In genomic region chr4:185797018-185797417, GRCh38 we compare ENCODE assay signal across 21 cellular contexts. TPM values are rescaled to one million over a fixed set of nuclear protein-coding genes. Genes with fewer than 3 reads are reported as not detected.
DNase-seq lines count a peak whose midpoint lies in the region; ATAC-seq and TF ChIP-seq lines count a peak whose summit lies in the region.
"Had no signal": no experiment of that assay in that cellular context is flagged by ENCODE, and none has a peak within 500 bp of the region (broad histone marks: within the 10 kb centered on the region; RNA-seq: fewer than 3 reads in every experiment).

No MANE protein-coding gene starts in this region.

- TF ChIP-seq EP300 in esophagus muscularis mucosa (IDR thresholded peaks at IDR 0.05), result no peak

- TF ChIP-seq CTCF in esophagus muscularis mucosa (IDR thresholded peaks at IDR 0.05), result no peak
- no peak for TF ChIP-seq CTCF in thyroid gland (IDR thresholded peaks at IDR 0.05)

- H3K27me3 ChIP-seq in GM23248 (replicated peaks; ENCODE audit: insufficient read depth) (peaks cover 13% of the 10 kb centered on the region; the same call in 1 of the 2 replicates), esophagus muscularis mucosa (no peaks in the 10 kb centered on the region), thyroid gland (no peaks in the 10 kb centered on the region)
- H3K27me3 ChIP-seq: SJCRH30 had no signal

- no peak overlapping the region; the same call in 1 of the 2 replicates for H2AFZ ChIP-seq in GM23248
- H2AFZ ChIP-seq: PC-9 had no signal

- DNase-seq in GM23248 (peak; percentile 13), esophagus muscularis mucosa (ENCODE audit: extremely low spot score) (peak; percentile 74), left ventricle myocardium superior (no peak), thyroid gland (no peak), NCI-H2227 treated with DMSO at 0.1 percent for 48 hours (lab: John Stamatoyannopoulos, UW) (no peak), activated T-cell treated with anti-CD3 and anti-CD28 coated beads for 4 hours (no peak)
- DNase-seq: AML-193, GF-D8, GOT3, KBM-7, NCI-H1417 treated with DMSO at 0.1 percent for 48 hours, NCI-H187 treated with DMSO at 0.1 percent for 48 hours, NCI-H345, NCI-H524 treated with DMSO at 0.1 percent for 48 hours, PC-9, SJCRH30 had no signal

- intact Hi-C loops in esophagus muscularis mucosa (cut with DNase I) (no loop called here), left ventricle myocardium superior (cut with micrococcal nuclease) (no loop called here), thyroid gland (cut with DNase I) (no loop called here)

- ATAC-seq in left ventricle myocardium superior (peak; percentile 73), HG02759 (IDR thresholded peaks at IDR 0.05; ENCODE audit: unreplicated experiment) (no peak)
- ATAC-seq: GM12878 had no signal

- H3K36me3 ChIP-seq in GM23248 (ENCODE audit: low read depth) (no peaks in the 10 kb centered on the region), esophagus muscularis mucosa (peaks cover 0 to 4% (median 0%) of the 10 kb centered on the region in 4 donors), thyroid gland (no peaks in the 10 kb centered on the region)
- H3K36me3 ChIP-seq: SJCRH30 had no signal

- no peaks in the 10 kb centered on the region for H4K20me1 ChIP-seq in GM23248 (ENCODE audit: insufficient read depth)

- peaks cover 5% of the 10 kb centered on the region; the same call in 1 of the 2 replicates for H3F3A ChIP-seq in GM23248 (ENCODE audit: insufficient read depth)

- no peaks in the 10 kb centered on the region for H3K9me2 ChIP-seq in GM23248 (ENCODE audit: insufficient read depth)

- TF ChIP-seq POLR2A in esophagus muscularis mucosa (IDR thresholded peaks at IDR 0.05; ENCODE audit: low read depth) (no peak), thyroid gland (IDR thresholded peaks at IDR 0.05) (no peak)

- H3K9me3 ChIP-seq in GM23248 (ENCODE audit: low read depth) (no peaks in the 10 kb centered on the region), esophagus muscularis mucosa (no peaks in the 10 kb centered on the region), thyroid gland (no peaks in the 10 kb centered on the region)
- H3K9me3 ChIP-seq: SJCRH30 had no signal

- H3K4me1 ChIP-seq in GM23248 (ENCODE audit: insufficient read depth) (peaks cover 11% of the 10 kb centered on the region), esophagus muscularis mucosa (peaks cover 30 to 48% (median 38%) of the 10 kb centered on the region in 4 donors), thyroid gland (peaks cover 58 to 63% of the 10 kb centered on the region in 2 donors)

- no peak overlapping the region for H3K27ac ChIP-seq in GM23248
- no peak overlapping the region for H3K27ac ChIP-seq in esophagus muscularis mucosa (replicated peaks in 1 of 4)
- H3K27ac ChIP-seq in thyroid gland, result peak overlapping the region in 2 of 3 donors; percentile 90 to 98
- H3K27ac ChIP-seq: PC-9, RWPE1, SJCRH30 had no signal

- 9 to 13% methylated on average over 14 of the region's 14 CpGs for WGBS in GM23248 (ENCODE audit: low coverage in 1 of 2, low lambda C conversion rate in 2 of 2, missing lambda C conversion rate in 2 of 2), 2 experiments
- WGBS in esophagus muscularis mucosa, result 68% methylated on average over 14 of the region's 14 CpGs
- 77 to 80% methylated on average over 14 of the region's 14 CpGs for WGBS in thyroid gland, 2 donors

- H3K4me3 ChIP-seq in GM23248, result no peak overlapping the region
- H3K4me3 ChIP-seq in esophagus muscularis mucosa, result no peak overlapping the region
- no peak overlapping the region for H3K4me3 ChIP-seq in thyroid gland (replicated peaks in 1 of 3)
- H3K4me3 ChIP-seq: GM12878, PC-9, SJCRH30 had no signal

- in situ Hi-C loops in GM23248 (cut with MboI), result no loop called here

- no peak overlapping the region for H3K4me2 ChIP-seq in GM23248 (ENCODE audit: unreplicated experiment)
- H3K4me2 ChIP-seq: PC-9 had no signal

- no peak overlapping the region for H3K9ac ChIP-seq in GM23248

- H3K79me2 ChIP-seq in GM23248 (ENCODE audit: insufficient read depth), result no peaks in the 10 kb centered on the region

RNA-seq across cellular contexts. Expression of gene SORBS2, which starts 15.0 kb away (rescaled TPM):
- total RNA-seq in GM23248 (2014; rRNA removed; shearing (Covaris generic)), result 0.32 and 5.8 TPM in 2 replicates
- polyA plus RNA-seq in GM23248 (2016; fragmentation: Nextera tagmentation; extraction: Ambion mirVana), result 1.5 and 2.3 TPM in 2 replicates
- total RNA-seq in esophagus muscularis mucosa (1,000 to 10,000 TPM in 3 of 4 donors, 100 to 1,000 TPM in 1; 821 to 1,626 (median 1,353) TPM), left ventricle myocardium superior (911 TPM), thyroid gland (100 to 1,000 TPM; 290 to 437 (median 377) TPM)
- total RNA-seq: A673, SJCRH30 had no signal
- polyA plus RNA-seq: CD14-positive monocyte had no signal

Comparison
In these comparisons a context has a peak if more than half of its experiments do, and no peak if none do; other contexts are left out.
1. DNase-seq: peak in GM23248 (single experiment) and esophagus muscularis mucosa (single experiment); none in left ventricle myocardium superior (single experiment), thyroid gland (0 of 2), NCI-H2227 treated with DMSO at 0.1 percent for 48 hours (single experiment) and activated T-cell treated with anti-CD3 and anti-CD28 coated beads for 4 hours (single experiment).
2. H3K27ac ChIP-seq: peak in thyroid gland (2 of 3); none in GM23248 (single experiment) and esophagus muscularis mucosa (0 of 4).
3. RNA of gene SORBS2, which starts 15.0 kb away (total RNA-seq): 821 to 1,626 TPM in esophagus muscularis mucosa, 911 TPM in left ventricle myocardium superior (single experiment) and 290 to 437 TPM in thyroid gland; 0.32 to 5.8 TPM in GM23248; every median in the first group is over 10 times any median in the second.